Comparison of ENCODE assay signal across 20 cellular contexts in genomic region chr21:16409341-16409740, GRCh38.
"Had no signal": no experiment of that assay in that cellular context is flagged by ENCODE, and none has a peak within 500 bp of the region (broad histone marks: within the 10 kb centered on the region; RNA-seq: fewer than 3 reads in every experiment).

No MANE protein-coding gene starts in this region.

- H3K27ac ChIP-seq: colonic mucosa, epithelial cell of prostate, esophagus squamous epithelium, gastrocnemius medialis, heart left ventricle, hepatocyte, left lung, lower lobe of right lung had no signal

- H3K36me3 Mint-ChIP-seq: naive thymus-derived CD4-positive, alpha-beta T cell had no signal

- H3K4me3 Mint-ChIP-seq: dendritic cell treated with granulocyte-macrophage colony-stimulating factor and Interleukin-4, amounts not matched to agents 40 ng/mL and 50 ng/mL, for 4 days; naive thymus-derived CD4-positive, alpha-beta T cell had no signal

- H3K27ac Mint-ChIP-seq: dendritic cell treated with granulocyte-macrophage colony-stimulating factor and Interleukin-4, amounts not matched to agents 40 ng/mL and 50 ng/mL, for 4 days; naive thymus-derived CD4-positive, alpha-beta T cell had no signal

- H3K36me3 ChIP-seq: colonic mucosa, esophagus squamous epithelium, gastrocnemius medialis, heart left ventricle, left lung, lower lobe of right lung had no signal

- DNase-seq: colonic mucosa; cortex of kidney; effector memory CD4-positive, alpha-beta T cell; erythroblast; esophagus squamous epithelium; foreskin fibroblast; foreskin melanocyte; gastrocnemius medialis; glutamatergic neuron; heart left ventricle; left cardiac atrium; left lung; left ventricle myocardium superior; lower lobe of right lung; mesenchymal stem cell; midbrain; naive thymus-derived CD4-positive, alpha-beta T cell had no signal

- H3K27me3 ChIP-seq: colonic mucosa, esophagus squamous epithelium, gastrocnemius medialis, heart left ventricle, hepatocyte, left lung had no signal

- H3K4me3 ChIP-seq: colonic mucosa, esophagus squamous epithelium, gastrocnemius medialis, heart left ventricle, hepatocyte, left lung, lower lobe of right lung had no signal

- H3K27me3 Mint-ChIP-seq: dendritic cell treated with granulocyte-macrophage colony-stimulating factor and Interleukin-4, amounts not matched to agents 40 ng/mL and 50 ng/mL, for 4 days; naive thymus-derived CD4-positive, alpha-beta T cell had no signal

- H3K4me1 Mint-ChIP-seq: naive thymus-derived CD4-positive, alpha-beta T cell had no signal

- H3K4me1 ChIP-seq: colonic mucosa, esophagus squamous epithelium, gastrocnemius medialis, left lung, lower lobe of right lung had no signal

- H3K9me3 ChIP-seq: colonic mucosa, esophagus squamous epithelium, gastrocnemius medialis, lower lobe of right lung had no signal
